In genomic region chr7:13989944-13990295, GRCh38 we compare ENCODE assay signal across 8 cellular contexts. TPM values are rescaled to one million over a fixed set of nuclear protein-coding genes. Genes with fewer than 3 reads are reported as not detected.
DNase-seq lines count a peak whose midpoint lies in the region; ATAC-seq and TF ChIP-seq lines count a peak whose summit lies in the region.

No MANE protein-coding gene starts in this region.

- H2AFZ ChIP-seq in GM23338: no peak overlapping the region

- H3K4me1 ChIP-seq in GM23338 (ENCODE audit: insufficient read depth) (peaks cover 32% of the 10 kb centered on the region), right atrium auricular region (peaks cover 0 to 11% of the 10 kb centered on the region in 2 donors), skeletal muscle tissue (ENCODE audit: control insufficient read depth in 3 of 3, insufficient read depth in 3 of 3, low read length in 3 of 3) (peaks cover 8 to 18% (median 15%) of the 10 kb centered on the region in 3 donors)

- H3K9me3 ChIP-seq in right atrium auricular region: no peaks in the 10 kb centered on the region
- H3K9me3 ChIP-seq in skeletal muscle tissue (ENCODE audit: control insufficient read depth in 3 of 3, low read length in 3 of 3): no peaks in the 10 kb centered on the region

- TF ChIP-seq CTCF in GM23338 (conservative IDR thresholded peaks at IDR 0.05; ENCODE audit: low read depth in 2 of 2) (no peak), right atrium auricular region (IDR thresholded peaks at IDR 0.05) (no peak)

- H3K9ac ChIP-seq in skeletal muscle tissue (ENCODE audit: low read depth in 1 of 3, low read length in 3 of 3): peak overlapping the region; percentile 71 to 79 (median 78)

- no peaks in the 10 kb centered on the region for H3K9me2 ChIP-seq in GM23338 (ENCODE audit: insufficient read depth)

- H3K4me3 ChIP-seq in GM23338 (peak overlapping the region; percentile 67), right atrium auricular region (peak overlapping the region; percentile 66 to 70), skeletal muscle tissue (ENCODE audit: low read length in 3 of 3) (peak overlapping the region; percentile 84 to 87 (median 85))

- H3K4me1 Mint-ChIP-seq in GM23338: peaks cover 15% of the 10 kb centered on the region
- no peaks in the 10 kb centered on the region for H3K4me1 Mint-ChIP-seq in activated T-helper 2 cell treated with anti-CD3 and anti-CD28 coated beads, Interferon-gamma antibody, Interleukin-2, Interleukin-4, amounts not matched to agents 10 μg/mL and 5 μg/mL and 100 μg/mL, durations not matched to agents 14 hours and 24 hours and 36 hours (ENCODE audit: low read depth)

- peak overlapping the region; percentile 93 for H3K4me2 ChIP-seq in GM23338

- intact Hi-C loops in activated T-helper 2 cell treated with anti-CD3 and anti-CD28 coated beads, Interferon-gamma antibody, Interleukin-2, Interleukin-4, amounts not matched to agents 10 μg/mL and 5 μg/mL and 100 μg/mL, durations not matched to agents 14 hours and 24 hours and 36 hours (cut with micrococcal nuclease): loop anchor here (2.0 to 5.0 kb wide), 2 partner anchors 79 to 138 kb away; no protein-coding TSS in a partner anchor

- H3K27ac ChIP-seq in GM23338 (ENCODE audit: low read depth) (peak overlapping the region; percentile 99), right atrium auricular region (peak overlapping the region; percentile 91 to 94), skeletal muscle tissue (ENCODE audit: low read depth, low read length) (peak overlapping the region; percentile 87)

- no peak for DNase-seq in GM23338 (ENCODE audit: low spot score)
- no peak for DNase-seq in right atrium auricular region (ENCODE audit: low spot score)
- no peak for DNase-seq in activated T-helper 2 cell treated with anti-CD3 and anti-CD28 coated beads, Interferon-gamma antibody, Interleukin-2, Interleukin-4, amounts not matched to agents 10 μg/mL and 5 μg/mL and 100 μg/mL, durations not matched to agents 14 hours and 24 hours and 36 hours (ENCODE audit: low spot score)

- peaks cover 2% of the 10 kb centered on the region; the same call in 1 of the 2 replicates for H3F3A ChIP-seq in GM23338 (replicated peaks; ENCODE audit: low read depth)

- H3K27ac Mint-ChIP-seq in GM23338: no peak overlapping the region
- H3K27ac Mint-ChIP-seq in activated T-helper 2 cell treated with anti-CD3 and anti-CD28 coated beads, Interferon-gamma antibody, Interleukin-2, Interleukin-4, amounts not matched to agents 10 μg/mL and 5 μg/mL and 100 μg/mL, durations not matched to agents 14 hours and 24 hours and 36 hours: no peak overlapping the region

- H3K27me3 ChIP-seq in GM23338 (ENCODE audit: insufficient read depth): no peaks in the 10 kb centered on the region
- no peaks in the 10 kb centered on the region for H3K27me3 ChIP-seq in right atrium auricular region
- H3K27me3 ChIP-seq in skeletal muscle tissue (ENCODE audit: control insufficient read depth in 3 of 3, insufficient read depth in 3 of 3, low read length in 3 of 3): peaks cover 0 to 3% (median 2%) of the 10 kb centered on the region in 3 donors

- H3K36me3 ChIP-seq in GM23338 (ENCODE audit: insufficient read depth) (no peaks in the 10 kb centered on the region), right atrium auricular region (no peaks in the 10 kb centered on the region), skeletal muscle tissue (ENCODE audit: control insufficient read depth in 3 of 3, insufficient read depth in 3 of 3, low read length in 3 of 3) (no peaks in the 10 kb centered on the region)

- H3K36me3 Mint-ChIP-seq in GM23338 (ENCODE audit: low read depth): peaks cover 10% of the 10 kb centered on the region; the same call in 2 of the 3 replicates
- no peaks in the 10 kb centered on the region for H3K36me3 Mint-ChIP-seq in activated T-helper 2 cell treated with anti-CD3 and anti-CD28 coated beads, Interferon-gamma antibody, Interleukin-2, Interleukin-4, amounts not matched to agents 10 μg/mL and 5 μg/mL and 100 μg/mL, durations not matched to agents 14 hours and 24 hours and 36 hours (ENCODE audit: low read depth)

- no peak overlapping the region for H3K4me3 Mint-ChIP-seq in GM23338
- H3K4me3 Mint-ChIP-seq in activated T-helper 2 cell treated with anti-CD3 and anti-CD28 coated beads, Interferon-gamma antibody, Interleukin-2, Interleukin-4, amounts not matched to agents 10 μg/mL and 5 μg/mL and 100 μg/mL, durations not matched to agents 14 hours and 24 hours and 36 hours (ENCODE audit: low read depth): no peak overlapping the region

- H3K9me3 Mint-ChIP-seq in GM23338: no peaks in the 10 kb centered on the region
- H3K9me3 Mint-ChIP-seq in activated T-helper 2 cell treated with anti-CD3 and anti-CD28 coated beads, Interferon-gamma antibody, Interleukin-2, Interleukin-4, amounts not matched to agents 10 μg/mL and 5 μg/mL and 100 μg/mL, durations not matched to agents 14 hours and 24 hours and 36 hours: no peaks in the 10 kb centered on the region

- no peaks in the 10 kb centered on the region for H3K27me3 Mint-ChIP-seq in GM23338 (ENCODE audit: insufficient read depth, low read depth, poor library complexity)
- peaks cover 2% of the 10 kb centered on the region for H3K27me3 Mint-ChIP-seq in activated T-helper 2 cell treated with anti-CD3 and anti-CD28 coated beads, Interferon-gamma antibody, Interleukin-2, Interleukin-4, amounts not matched to agents 10 μg/mL and 5 μg/mL and 100 μg/mL, durations not matched to agents 14 hours and 24 hours and 36 hours (ENCODE audit: low read depth)

- H4K20me1 ChIP-seq in GM23338 (replicated peaks; ENCODE audit: insufficient read depth): no peaks in the 10 kb centered on the region

- ATAC-seq in GM23338 (peak; percentile 22), SK-N-SH treated with all-trans-retinoic acid at 6 μM for 48 hours (peak; percentile 26), GM19351 (IDR thresholded peaks at IDR 0.05; ENCODE audit: unreplicated experiment) (no peak), GM19463 (IDR thresholded peaks at IDR 0.05; ENCODE audit: unreplicated experiment) (no peak), GM19455 (IDR thresholded peaks at IDR 0.05; ENCODE audit: unreplicated experiment) (no peak)

- peaks cover 26% of the 10 kb centered on the region for H3K79me2 ChIP-seq in GM23338 (replicated peaks; ENCODE audit: insufficient read depth)

TF ChIP-seq in GM23338, 12 proteins besides CTCF, POLR2A, EP300 and RAD21 (continues in another document):
- TF ChIP-seq ZNF331 (CRISPR knock-in tag; IDR thresholded peaks at IDR 0.05; ENCODE audit: low read depth): no peak
- TF ChIP-seq, protein P1, sequence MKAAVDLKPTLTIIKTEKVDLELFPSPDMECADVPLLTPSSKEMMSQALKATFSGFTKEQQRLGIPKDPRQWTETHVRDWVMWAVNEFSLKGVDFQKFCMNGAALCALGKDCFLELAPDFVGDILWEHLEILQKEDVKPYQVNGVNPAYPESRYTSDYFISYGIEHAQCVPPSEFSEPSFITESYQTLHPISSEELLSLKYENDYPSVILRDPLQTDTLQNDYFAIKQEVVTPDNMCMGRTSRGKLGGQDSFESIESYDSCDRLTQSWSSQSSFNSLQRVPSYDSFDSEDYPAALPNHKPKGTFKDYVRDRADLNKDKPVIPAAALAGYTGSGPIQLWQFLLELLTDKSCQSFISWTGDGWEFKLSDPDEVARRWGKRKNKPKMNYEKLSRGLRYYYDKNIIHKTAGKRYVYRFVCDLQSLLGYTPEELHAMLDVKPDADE (IDR thresholded peaks at IDR 0.05): no peak

TF ChIP-seq in SK-N-SH treated with all-trans-retinoic acid at 6 μM for 48 hours, 23 proteins besides CTCF, POLR2A, EP300 and RAD21 (continues in another document):
- no peak for TF ChIP-seq POU6F1 (CRISPR knock-in tag; IDR thresholded peaks at IDR 0.05; ENCODE audit: borderline replicate concordance, low read depth)
- no peak for TF ChIP-seq ZFP3 (CRISPR knock-in tag; IDR thresholded peaks at IDR 0.05)
- no peak for TF ChIP-seq TSHZ2 (CRISPR knock-in tag; IDR thresholded peaks at IDR 0.05)

RNA-seq across cellular contexts. Expression of gene ETV1, which starts 0.5 kb away (rescaled TPM):
- 53.5 and 61.9 TPM in 2 replicates for total RNA-seq in GM23338 (2014; rRNA removed; shearing (Covaris generic))
- 39.9 and 49.4 TPM in 2 replicates for polyA plus RNA-seq in GM23338 (2016; fragmentation: Nextera tagmentation; extraction: Ambion mirVana)
- 10 to 100 TPM; 27.7 to 58.4 TPM for total RNA-seq in right atrium auricular region
- total RNA-seq in skeletal muscle tissue: 6.3 TPM
- 0.05 and 0.53 TPM in 2 replicates for total RNA-seq in activated T-helper 2 cell treated with anti-CD3 and anti-CD28 coated beads, Interferon-gamma antibody, Interleukin-2, Interleukin-4, amounts not matched to agents 10 μg/mL and 5 μg/mL and 100 μg/mL, durations not matched to agents 14 hours and 24 hours and 36 hours

Comparison
In these comparisons a context has a peak if more than half of its experiments do, and no peak if none do; other contexts are left out.
1. ATAC-seq: peak in GM23338 (single experiment) and SK-N-SH treated with all-trans-retinoic acid at 6 μM for 48 hours (single experiment); none in GM19351 (single experiment), GM19463 (single experiment) and GM19455 (single experiment).
2. Peak in every context shown above with its lines, with median percentiles within 50 percentile points of each other: H3K27ac ChIP-seq and H3K4me3 ChIP-seq.